In the genomic region with DNA sequence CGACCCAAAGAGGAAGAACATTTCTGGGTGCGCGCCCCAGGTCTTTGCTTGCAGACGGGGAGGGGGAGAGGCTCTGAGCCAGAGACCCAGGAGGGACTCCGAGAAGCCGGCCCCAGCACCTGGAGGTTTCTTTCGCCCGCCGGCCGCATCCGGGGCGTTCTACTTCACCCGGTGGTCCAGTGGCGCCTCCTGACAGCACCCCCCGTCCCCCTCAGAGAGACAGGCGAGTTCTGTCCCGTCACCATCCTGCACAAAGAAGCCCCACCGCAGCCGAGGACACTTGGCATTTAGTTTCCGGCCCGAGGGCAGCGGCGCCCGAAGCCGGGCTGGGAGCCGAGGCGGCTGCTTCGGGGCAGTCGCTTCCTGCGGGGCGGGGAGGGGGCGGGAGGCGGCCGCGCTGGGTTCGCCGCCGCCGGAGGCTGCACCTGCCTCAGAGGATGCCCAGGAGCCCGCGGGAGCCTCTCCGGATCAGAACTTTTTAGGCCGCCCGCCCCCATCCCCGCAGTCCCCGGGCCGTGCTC, we compare ENCODE assay signal across 1 cellular context.
TF ChIP-seq lines count a peak whose summit lies in the region.

A gene (plus strand): TSS at position 424 of the 521 bp plus-strand sequence.

TF ChIP-seq in GM12878, 131 proteins besides CTCF, POLR2A, EP300 and RAD21:
- TF ChIP-seq TCF3 (IDR thresholded peaks at IDR 0.05; ENCODE audit: borderline replicate concordance, insufficient read depth, low read depth, low read length) = no peak
- TF ChIP-seq, protein P1, sequence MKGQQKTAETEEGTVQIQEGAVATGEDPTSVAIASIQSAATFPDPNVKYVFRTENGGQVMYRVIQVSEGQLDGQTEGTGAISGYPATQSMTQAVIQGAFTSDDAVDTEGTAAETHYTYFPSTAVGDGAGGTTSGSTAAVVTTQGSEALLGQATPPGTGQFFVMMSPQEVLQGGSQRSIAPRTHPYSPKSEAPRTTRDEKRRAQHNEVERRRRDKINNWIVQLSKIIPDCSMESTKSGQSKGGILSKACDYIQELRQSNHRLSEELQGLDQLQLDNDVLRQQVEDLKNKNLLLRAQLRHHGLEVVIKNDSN (IDR thresholded peaks at IDR 0.05; ENCODE audit: borderline replicate concordance, extremely low read length, insufficient read depth, low read depth, low read length) = no peak
- TF ChIP-seq, protein P2, sequence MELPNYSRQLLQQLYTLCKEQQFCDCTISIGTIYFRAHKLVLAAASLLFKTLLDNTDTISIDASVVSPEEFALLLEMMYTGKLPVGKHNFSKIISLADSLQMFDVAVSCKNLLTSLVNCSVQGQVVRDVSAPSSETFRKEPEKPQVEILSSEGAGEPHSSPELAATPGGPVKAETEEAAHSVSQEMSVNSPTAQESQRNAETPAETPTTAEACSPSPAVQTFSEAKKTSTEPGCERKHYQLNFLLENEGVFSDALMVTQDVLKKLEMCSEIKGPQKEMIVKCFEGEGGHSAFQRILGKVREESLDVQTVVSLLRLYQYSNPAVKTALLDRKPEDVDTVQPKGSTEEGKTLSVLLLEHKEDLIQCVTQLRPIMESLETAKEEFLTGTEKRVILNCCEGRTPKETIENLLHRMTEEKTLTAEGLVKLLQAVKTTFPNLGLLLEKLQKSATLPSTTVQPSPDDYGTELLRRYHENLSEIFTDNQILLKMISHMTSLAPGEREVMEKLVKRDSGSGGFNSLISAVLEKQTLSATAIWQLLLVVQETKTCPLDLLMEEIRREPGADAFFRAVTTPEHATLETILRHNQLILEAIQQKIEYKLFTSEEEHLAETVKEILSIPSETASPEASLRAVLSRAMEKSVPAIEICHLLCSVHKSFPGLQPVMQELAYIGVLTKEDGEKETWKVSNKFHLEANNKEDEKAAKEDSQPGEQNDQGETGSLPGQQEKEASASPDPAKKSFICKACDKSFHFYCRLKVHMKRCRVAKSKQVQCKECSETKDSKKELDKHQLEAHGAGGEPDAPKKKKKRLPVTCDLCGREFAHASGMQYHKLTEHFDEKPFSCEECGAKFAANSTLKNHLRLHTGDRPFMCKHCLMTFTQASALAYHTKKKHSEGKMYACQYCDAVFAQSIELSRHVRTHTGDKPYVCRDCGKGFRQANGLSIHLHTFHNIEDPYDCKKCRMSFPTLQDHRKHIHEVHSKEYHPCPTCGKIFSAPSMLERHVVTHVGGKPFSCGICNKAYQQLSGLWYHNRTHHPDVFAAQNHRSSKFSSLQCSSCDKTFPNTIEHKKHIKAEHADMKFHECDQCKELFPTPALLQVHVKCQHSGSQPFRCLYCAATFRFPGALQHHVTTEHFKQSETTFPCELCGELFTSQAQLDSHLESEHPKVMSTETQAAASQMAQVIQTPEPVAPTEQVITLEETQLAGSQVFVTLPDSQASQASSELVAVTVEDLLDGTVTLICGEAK (IDR thresholded peaks at IDR 0.05; ENCODE audit: borderline replicate concordance) = no peak
- TF ChIP-seq, protein P3, sequence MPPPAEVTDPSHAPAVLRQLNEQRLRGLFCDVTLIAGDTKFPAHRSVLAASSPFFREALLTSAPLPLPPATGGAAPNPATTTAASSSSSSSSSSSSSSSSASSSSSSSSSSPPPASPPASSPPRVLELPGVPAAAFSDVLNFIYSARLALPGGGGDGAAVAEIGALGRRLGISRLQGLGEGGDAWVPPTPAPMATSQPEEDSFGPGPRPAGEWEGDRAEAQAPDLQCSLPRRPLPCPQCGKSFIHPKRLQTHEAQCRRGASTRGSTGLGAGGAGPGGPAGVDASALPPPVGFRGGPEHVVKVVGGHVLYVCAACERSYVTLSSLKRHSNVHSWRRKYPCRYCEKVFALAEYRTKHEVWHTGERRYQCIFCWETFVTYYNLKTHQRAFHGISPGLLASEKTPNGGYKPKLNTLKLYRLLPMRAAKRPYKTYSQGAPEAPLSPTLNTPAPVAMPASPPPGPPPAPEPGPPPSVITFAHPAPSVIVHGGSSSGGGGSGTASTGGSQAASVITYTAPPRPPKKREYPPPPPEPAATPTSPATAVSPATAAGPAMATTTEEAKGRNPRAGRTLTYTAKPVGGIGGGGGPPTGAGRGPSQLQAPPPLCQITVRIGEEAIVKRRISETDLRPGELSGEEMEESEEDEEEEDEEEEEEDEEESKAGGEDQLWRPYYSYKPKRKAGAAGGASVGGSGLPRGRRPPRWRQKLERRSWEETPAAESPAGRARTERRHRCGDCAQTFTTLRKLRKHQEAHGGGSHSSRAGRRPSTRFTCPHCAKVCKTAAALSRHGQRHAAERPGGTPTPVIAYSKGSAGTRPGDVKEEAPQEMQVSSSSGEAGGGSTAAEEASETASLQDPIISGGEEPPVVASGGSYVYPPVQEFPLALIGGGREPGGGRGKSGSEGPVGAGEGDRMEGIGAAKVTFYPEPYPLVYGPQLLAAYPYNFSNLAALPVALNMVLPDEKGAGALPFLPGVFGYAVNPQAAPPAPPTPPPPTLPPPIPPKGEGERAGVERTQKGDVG (CRISPR knock-in tag; IDR thresholded peaks at IDR 0.05) = no peak
- no peak for TF ChIP-seq NFXL1 (IDR thresholded peaks at IDR 0.05; ENCODE audit: borderline replicate concordance)
- TF ChIP-seq LARP7 (IDR thresholded peaks at IDR 0.05) = no peak
- TF ChIP-seq ZSCAN29 (IDR thresholded peaks at IDR 0.05) = no peak
- TF ChIP-seq ZNF274 (IDR thresholded peaks at IDR 0.05; ENCODE audit: insufficient read depth, insufficient read length) = no peak
- TF ChIP-seq SMC3 (IDR thresholded peaks at IDR 0.05; ENCODE audit: borderline replicate concordance, low read length) = no peak
- no peak for TF ChIP-seq TCF12 (IDR thresholded peaks at IDR 0.05; ENCODE audit: low read depth, low read length)
- TF ChIP-seq, protein P4, sequence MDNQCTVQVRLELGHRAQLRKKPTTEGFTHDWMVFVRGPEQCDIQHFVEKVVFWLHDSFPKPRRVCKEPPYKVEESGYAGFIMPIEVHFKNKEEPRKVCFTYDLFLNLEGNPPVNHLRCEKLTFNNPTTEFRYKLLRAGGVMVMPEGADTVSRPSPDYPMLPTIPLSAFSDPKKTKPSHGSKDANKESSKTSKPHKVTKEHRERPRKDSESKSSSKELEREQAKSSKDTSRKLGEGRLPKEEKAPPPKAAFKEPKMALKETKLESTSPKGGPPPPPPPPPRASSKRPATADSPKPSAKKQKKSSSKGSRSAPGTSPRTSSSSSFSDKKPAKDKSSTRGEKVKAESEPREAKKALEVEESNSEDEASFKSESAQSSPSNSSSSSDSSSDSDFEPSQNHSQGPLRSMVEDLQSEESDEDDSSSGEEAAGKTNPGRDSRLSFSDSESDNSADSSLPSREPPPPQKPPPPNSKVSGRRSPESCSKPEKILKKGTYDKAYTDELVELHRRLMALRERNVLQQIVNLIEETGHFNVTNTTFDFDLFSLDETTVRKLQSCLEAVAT (IDR thresholded peaks at IDR 0.05) = no peak
- no peak for TF ChIP-seq ATF7 (IDR thresholded peaks at IDR 0.05; ENCODE audit: low read depth)
- TF ChIP-seq ZNF207 (IDR thresholded peaks at IDR 0.05; ENCODE audit: borderline replicate concordance) = no peak
- TF ChIP-seq, protein P5, sequence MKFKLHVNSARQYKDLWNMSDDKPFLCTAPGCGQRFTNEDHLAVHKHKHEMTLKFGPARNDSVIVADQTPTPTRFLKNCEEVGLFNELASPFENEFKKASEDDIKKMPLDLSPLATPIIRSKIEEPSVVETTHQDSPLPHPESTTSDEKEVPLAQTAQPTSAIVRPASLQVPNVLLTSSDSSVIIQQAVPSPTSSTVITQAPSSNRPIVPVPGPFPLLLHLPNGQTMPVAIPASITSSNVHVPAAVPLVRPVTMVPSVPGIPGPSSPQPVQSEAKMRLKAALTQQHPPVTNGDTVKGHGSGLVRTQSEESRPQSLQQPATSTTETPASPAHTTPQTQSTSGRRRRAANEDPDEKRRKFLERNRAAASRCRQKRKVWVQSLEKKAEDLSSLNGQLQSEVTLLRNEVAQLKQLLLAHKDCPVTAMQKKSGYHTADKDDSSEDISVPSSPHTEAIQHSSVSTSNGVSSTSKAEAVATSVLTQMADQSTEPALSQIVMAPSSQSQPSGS (IDR thresholded peaks at IDR 0.05; ENCODE audit: low read length) = no peak
- TF ChIP-seq, protein P6, sequence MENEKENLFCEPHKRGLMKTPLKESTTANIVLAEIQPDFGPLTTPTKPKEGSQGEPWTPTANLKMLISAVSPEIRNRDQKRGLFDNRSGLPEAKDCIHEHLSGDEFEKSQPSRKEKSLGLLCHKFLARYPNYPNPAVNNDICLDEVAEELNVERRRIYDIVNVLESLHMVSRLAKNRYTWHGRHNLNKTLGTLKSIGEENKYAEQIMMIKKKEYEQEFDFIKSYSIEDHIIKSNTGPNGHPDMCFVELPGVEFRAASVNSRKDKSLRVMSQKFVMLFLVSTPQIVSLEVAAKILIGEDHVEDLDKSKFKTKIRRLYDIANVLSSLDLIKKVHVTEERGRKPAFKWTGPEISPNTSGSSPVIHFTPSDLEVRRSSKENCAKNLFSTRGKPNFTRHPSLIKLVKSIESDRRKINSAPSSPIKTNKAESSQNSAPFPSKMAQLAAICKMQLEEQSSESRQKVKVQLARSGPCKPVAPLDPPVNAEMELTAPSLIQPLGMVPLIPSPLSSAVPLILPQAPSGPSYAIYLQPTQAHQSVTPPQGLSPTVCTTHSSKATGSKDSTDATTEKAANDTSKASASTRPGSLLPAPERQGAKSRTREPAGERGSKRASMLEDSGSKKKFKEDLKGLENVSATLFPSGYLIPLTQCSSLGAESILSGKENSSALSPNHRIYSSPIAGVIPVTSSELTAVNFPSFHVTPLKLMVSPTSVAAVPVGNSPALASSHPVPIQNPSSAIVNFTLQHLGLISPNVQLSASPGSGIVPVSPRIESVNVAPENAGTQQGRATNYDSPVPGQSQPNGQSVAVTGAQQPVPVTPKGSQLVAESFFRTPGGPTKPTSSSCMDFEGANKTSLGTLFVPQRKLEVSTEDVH (IDR thresholded peaks at IDR 0.05; ENCODE audit: low read depth, partially characterized antibody) = no peak
- TF ChIP-seq HDGF (IDR thresholded peaks at IDR 0.05) = no peak
- TF ChIP-seq, protein P7, sequence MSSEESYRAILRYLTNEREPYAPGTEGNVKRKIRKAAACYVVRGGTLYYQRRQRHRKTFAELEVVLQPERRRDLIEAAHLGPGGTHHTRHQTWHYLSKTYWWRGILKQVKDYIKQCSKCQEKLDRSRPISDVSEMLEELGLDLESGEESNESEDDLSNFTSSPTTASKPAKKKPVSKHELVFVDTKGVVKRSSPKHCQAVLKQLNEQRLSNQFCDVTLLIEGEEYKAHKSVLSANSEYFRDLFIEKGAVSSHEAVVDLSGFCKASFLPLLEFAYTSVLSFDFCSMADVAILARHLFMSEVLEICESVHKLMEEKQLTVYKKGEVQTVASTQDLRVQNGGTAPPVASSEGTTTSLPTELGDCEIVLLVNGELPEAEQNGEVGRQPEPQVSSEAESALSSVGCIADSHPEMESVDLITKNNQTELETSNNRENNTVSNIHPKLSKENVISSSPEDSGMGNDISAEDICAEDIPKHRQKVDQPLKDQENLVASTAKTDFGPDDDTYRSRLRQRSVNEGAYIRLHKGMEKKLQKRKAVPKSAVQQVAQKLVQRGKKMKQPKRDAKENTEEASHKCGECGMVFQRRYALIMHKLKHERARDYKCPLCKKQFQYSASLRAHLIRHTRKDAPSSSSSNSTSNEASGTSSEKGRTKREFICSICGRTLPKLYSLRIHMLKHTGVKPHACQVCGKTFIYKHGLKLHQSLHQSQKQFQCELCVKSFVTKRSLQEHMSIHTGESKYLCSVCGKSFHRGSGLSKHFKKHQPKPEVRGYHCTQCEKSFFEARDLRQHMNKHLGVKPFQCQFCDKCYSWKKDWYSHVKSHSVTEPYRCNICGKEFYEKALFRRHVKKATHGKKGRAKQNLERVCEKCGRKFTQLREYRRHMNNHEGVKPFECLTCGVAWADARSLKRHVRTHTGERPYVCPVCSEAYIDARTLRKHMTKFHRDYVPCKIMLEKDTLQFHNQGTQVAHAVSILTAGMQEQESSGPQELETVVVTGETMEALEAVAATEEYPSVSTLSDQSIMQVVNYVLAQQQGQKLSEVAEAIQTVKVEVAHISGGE (CRISPR knock-in tag; IDR thresholded peaks at IDR 0.05) = no peak
- TF ChIP-seq NR2C2 (IDR thresholded peaks at IDR 0.05; ENCODE audit: borderline replicate concordance, control insufficient read depth, insufficient read length, low read depth) = no peak
- TF ChIP-seq NRF1 (conservative IDR thresholded peaks at IDR 0.05; ENCODE audit: low read depth, low read length) = no peak
- TF ChIP-seq, protein P8, sequence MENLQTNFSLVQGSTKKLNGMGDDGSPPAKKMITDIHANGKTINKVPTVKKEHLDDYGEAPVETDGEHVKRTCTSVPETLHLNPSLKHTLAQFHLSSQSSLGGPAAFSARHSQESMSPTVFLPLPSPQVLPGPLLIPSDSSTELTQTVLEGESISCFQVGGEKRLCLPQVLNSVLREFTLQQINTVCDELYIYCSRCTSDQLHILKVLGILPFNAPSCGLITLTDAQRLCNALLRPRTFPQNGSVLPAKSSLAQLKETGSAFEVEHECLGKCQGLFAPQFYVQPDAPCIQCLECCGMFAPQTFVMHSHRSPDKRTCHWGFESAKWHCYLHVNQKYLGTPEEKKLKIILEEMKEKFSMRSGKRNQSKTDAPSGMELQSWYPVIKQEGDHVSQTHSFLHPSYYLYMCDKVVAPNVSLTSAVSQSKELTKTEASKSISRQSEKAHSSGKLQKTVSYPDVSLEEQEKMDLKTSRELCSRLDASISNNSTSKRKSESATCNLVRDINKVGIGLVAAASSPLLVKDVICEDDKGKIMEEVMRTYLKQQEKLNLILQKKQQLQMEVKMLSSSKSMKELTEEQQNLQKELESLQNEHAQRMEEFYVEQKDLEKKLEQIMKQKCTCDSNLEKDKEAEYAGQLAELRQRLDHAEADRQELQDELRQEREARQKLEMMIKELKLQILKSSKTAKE (IDR thresholded peaks at IDR 0.05; ENCODE audit: low read depth, poor library complexity, severe bottlenecking) = no peak
